1 cellular context compared by ENCODE assay signal in the genomic region with DNA sequence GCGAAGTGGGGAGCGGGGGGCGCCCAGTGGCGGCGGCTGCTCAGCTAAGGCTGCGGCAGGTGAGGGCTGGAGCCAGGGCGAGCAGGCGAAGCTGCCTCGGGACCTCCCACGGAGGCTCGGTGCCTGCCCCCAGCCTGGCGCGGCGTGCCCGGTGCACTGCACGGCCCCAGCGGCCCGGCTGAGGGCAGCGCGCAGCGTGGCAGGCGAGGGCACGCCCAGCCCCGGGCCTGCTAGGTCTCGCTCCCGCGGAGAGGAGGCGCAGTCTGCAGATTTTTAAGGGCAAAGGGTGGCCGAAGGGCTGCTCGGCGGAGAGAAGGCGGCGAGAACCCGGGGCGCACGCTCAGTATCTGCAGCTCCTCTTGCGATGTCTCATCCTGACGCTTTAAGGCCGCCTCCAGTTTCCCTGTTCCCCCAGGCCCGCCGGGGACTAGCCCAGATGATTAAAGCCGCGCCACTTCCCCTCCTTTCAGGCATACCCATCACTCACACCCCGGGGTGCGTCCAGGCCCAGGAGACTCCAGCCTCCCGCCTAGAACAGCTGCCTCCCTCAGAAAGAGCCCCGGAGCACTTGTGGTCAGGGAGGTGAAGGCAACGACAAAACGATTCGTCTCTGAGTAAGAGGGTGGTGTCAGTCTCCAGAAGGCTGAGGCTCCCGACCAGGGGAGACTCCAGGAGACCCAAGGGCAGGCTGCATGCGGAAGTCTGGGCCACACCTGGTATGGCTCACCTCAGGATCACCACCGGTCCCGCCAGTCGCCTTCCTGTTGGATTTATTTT.
TF ChIP-seq lines count a peak whose summit lies in the region.

A gene with protein sequence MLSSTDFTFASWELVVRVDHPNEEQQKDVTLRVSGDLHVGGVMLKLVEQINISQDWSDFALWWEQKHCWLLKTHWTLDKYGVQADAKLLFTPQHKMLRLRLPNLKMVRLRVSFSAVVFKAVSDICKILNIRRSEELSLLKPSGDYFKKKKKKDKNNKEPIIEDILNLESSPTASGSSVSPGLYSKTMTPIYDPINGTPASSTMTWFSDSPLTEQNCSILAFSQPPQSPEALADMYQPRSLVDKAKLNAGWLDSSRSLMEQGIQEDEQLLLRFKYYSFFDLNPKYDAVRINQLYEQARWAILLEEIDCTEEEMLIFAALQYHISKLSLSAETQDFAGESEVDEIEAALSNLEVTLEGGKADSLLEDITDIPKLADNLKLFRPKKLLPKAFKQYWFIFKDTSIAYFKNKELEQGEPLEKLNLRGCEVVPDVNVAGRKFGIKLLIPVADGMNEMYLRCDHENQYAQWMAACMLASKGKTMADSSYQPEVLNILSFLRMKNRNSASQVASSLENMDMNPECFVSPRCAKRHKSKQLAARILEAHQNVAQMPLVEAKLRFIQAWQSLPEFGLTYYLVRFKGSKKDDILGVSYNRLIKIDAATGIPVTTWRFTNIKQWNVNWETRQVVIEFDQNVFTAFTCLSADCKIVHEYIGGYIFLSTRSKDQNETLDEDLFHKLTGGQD (minus strand): TSS at position 158 of the 777 bp plus-strand sequence. CDS start 3,476 bp downstream, outside the sequence.

TF ChIP-seq in HepG2, 621 proteins besides CTCF, POLR2A, EP300 and RAD21 (continued from another document and continues in another):
- TF ChIP-seq, protein P1, sequence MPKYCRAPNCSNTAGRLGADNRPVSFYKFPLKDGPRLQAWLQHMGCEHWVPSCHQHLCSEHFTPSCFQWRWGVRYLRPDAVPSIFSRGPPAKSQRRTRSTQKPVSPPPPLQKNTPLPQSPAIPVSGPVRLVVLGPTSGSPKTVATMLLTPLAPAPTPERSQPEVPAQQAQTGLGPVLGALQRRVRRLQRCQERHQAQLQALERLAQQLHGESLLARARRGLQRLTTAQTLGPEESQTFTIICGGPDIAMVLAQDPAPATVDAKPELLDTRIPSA (CRISPR knock-in tag; IDR thresholded peaks at IDR 0.05; ENCODE audit: borderline replicate concordance) = peak; percentile 97
- TF ChIP-seq, protein P2, sequence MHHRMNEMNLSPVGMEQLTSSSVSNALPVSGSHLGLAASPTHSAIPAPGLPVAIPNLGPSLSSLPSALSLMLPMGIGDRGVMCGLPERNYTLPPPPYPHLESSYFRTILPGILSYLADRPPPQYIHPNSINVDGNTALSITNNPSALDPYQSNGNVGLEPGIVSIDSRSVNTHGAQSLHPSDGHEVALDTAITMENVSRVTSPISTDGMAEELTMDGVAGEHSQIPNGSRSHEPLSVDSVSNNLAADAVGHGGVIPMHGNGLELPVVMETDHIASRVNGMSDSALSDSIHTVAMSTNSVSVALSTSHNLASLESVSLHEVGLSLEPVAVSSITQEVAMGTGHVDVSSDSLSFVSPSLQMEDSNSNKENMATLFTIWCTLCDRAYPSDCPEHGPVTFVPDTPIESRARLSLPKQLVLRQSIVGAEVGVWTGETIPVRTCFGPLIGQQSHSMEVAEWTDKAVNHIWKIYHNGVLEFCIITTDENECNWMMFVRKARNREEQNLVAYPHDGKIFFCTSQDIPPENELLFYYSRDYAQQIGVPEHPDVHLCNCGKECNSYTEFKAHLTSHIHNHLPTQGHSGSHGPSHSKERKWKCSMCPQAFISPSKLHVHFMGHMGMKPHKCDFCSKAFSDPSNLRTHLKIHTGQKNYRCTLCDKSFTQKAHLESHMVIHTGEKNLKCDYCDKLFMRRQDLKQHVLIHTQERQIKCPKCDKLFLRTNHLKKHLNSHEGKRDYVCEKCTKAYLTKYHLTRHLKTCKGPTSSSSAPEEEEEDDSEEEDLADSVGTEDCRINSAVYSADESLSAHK (CRISPR knock-in tag; IDR thresholded peaks at IDR 0.05; ENCODE audit: borderline replicate concordance) = no peak
- TF ChIP-seq WIZ (CRISPR knock-in tag; IDR thresholded peaks at IDR 0.05) (peak; percentile 38; the same call in 1 of the 2 replicates), ZNF572 (CRISPR knock-in tag; IDR thresholded peaks at IDR 0.05) (no peak), RAD51 (IDR thresholded peaks at IDR 0.05; ENCODE audit: borderline replicate concordance) (no peak), ZNF788 (CRISPR knock-in tag; IDR thresholded peaks at IDR 0.05; ENCODE audit: borderline replicate concordance) (no peak), ZNF781 (CRISPR knock-in tag; IDR thresholded peaks at IDR 0.05; ENCODE audit: borderline replicate concordance, not compliant biosample characterization) (peak; percentile 76), MATR3 (CRISPR knock-in tag; IDR thresholded peaks at IDR 0.05) (no peak), SP5 (CRISPR knock-in tag; IDR thresholded peaks at IDR 0.05; ENCODE audit: borderline replicate concordance, low read depth) (no peak), ZNF441 (CRISPR knock-in tag; IDR thresholded peaks at IDR 0.05; ENCODE audit: borderline replicate concordance) (peak; percentile 86), MTA1 (CRISPR knock-in tag; IDR thresholded peaks at IDR 0.05; ENCODE audit: borderline replicate concordance) (peak; percentile 97), ZNF644 (CRISPR knock-in tag; IDR thresholded peaks at IDR 0.05; ENCODE audit: low read depth) (0 out of 2 replicates have a peak, but pooled peaks have one; percentile 51), ZNF879 (CRISPR knock-in tag; IDR thresholded peaks at IDR 0.05) (peak; percentile 64; the same call in 1 of the 2 replicates), KMT2A (CRISPR knock-in tag; IDR thresholded peaks at IDR 0.05) (0 out of 2 replicates have a peak, but pooled peaks have one; percentile 84), POGZ (CRISPR knock-in tag; IDR thresholded peaks at IDR 0.05) (peak; percentile 11; the same call in 1 of the 2 replicates), TSC22D2 (CRISPR knock-in tag; IDR thresholded peaks at IDR 0.05; ENCODE audit: borderline replicate concordance) (no peak), ZNF746 (CRISPR knock-in tag; IDR thresholded peaks at IDR 0.05) (peak; percentile 43), ZBTB3 (CRISPR knock-in tag; IDR thresholded peaks at IDR 0.05; ENCODE audit: borderline replicate concordance, low read depth) (peak; percentile 93), ZNF557 (CRISPR knock-in tag; IDR thresholded peaks at IDR 0.05) (no peak; the same call in 1 of the 2 replicates), ZNF232 (CRISPR knock-in tag; IDR thresholded peaks at IDR 0.05; ENCODE audit: borderline replicate concordance) (peak; percentile 96), HOXA5 (CRISPR knock-in tag; IDR thresholded peaks at IDR 0.05) (peak; percentile 81), ZKSCAN5 (CRISPR knock-in tag; IDR thresholded peaks at IDR 0.05) (no peak), SP4 (CRISPR knock-in tag; IDR thresholded peaks at IDR 0.05) (peak; percentile 44; the same call in 1 of the 2 replicates), KDM2A (CRISPR knock-in tag; IDR thresholded peaks at IDR 0.05; ENCODE audit: borderline replicate concordance, low read depth) (peak; percentile 81), PLRG1 (conservative IDR thresholded peaks at IDR 0.05) (no peak), DNMT3B (CRISPR knock-in tag; conservative IDR thresholded peaks at IDR 0.05) (0 out of 2 replicates have a peak, but pooled peaks have one; percentile 88), BCL6 (CRISPR knock-in tag; IDR thresholded peaks at IDR 0.05) (no peak), ZNF331 (CRISPR knock-in tag; IDR thresholded peaks at IDR 0.05) (no peak)
- TF ChIP-seq, protein P3, sequence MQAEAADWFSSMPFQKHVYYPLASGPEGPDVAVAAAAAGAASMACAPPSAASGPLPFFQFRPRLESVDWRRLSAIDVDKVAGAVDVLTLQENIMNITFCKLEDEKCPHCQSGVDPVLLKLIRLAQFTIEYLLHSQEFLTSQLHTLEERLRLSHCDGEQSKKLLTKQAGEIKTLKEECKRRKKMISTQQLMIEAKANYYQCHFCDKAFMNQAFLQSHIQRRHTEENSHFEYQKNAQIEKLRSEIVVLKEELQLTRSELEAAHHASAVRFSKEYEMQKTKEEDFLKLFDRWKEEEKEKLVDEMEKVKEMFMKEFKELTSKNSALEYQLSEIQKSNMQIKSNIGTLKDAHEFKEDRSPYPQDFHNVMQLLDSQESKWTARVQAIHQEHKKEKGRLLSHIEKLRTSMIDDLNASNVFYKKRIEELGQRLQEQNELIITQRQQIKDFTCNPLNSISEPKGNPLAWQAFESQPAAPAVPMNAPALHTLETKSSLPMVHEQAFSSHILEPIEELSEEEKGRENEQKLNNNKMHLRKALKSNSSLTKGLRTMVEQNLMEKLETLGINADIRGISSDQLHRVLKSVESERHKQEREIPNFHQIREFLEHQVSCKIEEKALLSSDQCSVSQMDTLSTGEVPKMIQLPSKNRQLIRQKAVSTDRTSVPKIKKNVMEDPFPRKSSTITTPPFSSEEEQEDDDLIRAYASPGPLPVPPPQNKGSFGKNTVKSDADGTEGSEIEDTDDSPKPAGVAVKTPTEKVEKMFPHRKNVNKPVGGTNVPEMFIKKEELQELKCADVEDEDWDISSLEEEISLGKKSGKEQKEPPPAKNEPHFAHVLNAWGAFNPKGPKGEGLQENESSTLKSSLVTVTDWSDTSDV (CRISPR knock-in tag; IDR thresholded peaks at IDR 0.05) = peak; percentile 88
- TF ChIP-seq, protein P4, sequence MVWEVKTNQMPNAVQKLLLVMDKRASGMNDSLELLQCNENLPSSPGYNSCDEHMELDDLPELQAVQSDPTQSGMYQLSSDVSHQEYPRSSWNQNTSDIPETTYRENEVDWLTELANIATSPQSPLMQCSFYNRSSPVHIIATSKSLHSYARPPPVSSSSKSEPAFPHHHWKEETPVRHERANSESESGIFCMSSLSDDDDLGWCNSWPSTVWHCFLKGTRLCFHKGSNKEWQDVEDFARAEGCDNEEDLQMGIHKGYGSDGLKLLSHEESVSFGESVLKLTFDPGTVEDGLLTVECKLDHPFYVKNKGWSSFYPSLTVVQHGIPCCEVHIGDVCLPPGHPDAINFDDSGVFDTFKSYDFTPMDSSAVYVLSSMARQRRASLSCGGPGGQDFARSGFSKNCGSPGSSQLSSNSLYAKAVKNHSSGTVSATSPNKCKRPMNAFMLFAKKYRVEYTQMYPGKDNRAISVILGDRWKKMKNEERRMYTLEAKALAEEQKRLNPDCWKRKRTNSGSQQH (CRISPR knock-in tag; IDR thresholded peaks at IDR 0.05; ENCODE audit: low read depth) = peak; percentile 44; the same call in 1 of the 2 replicates
- TF ChIP-seq, protein P5, sequence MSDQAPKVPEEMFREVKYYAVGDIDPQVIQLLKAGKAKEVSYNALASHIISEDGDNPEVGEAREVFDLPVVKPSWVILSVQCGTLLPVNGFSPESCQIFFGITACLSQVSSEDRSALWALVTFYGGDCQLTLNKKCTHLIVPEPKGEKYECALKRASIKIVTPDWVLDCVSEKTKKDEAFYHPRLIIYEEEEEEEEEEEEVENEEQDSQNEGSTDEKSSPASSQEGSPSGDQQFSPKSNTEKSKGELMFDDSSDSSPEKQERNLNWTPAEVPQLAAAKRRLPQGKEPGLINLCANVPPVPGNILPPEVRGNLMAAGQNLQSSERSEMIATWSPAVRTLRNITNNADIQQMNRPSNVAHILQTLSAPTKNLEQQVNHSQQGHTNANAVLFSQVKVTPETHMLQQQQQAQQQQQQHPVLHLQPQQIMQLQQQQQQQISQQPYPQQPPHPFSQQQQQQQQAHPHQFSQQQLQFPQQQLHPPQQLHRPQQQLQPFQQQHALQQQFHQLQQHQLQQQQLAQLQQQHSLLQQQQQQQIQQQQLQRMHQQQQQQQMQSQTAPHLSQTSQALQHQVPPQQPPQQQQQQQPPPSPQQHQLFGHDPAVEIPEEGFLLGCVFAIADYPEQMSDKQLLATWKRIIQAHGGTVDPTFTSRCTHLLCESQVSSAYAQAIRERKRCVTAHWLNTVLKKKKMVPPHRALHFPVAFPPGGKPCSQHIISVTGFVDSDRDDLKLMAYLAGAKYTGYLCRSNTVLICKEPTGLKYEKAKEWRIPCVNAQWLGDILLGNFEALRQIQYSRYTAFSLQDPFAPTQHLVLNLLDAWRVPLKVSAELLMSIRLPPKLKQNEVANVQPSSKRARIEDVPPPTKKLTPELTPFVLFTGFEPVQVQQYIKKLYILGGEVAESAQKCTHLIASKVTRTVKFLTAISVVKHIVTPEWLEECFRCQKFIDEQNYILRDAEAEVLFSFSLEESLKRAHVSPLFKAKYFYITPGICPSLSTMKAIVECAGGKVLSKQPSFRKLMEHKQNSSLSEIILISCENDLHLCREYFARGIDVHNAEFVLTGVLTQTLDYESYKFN (CRISPR knock-in tag; conservative IDR thresholded peaks at IDR 0.05) = peak; percentile 30
- TF ChIP-seq, protein P6, sequence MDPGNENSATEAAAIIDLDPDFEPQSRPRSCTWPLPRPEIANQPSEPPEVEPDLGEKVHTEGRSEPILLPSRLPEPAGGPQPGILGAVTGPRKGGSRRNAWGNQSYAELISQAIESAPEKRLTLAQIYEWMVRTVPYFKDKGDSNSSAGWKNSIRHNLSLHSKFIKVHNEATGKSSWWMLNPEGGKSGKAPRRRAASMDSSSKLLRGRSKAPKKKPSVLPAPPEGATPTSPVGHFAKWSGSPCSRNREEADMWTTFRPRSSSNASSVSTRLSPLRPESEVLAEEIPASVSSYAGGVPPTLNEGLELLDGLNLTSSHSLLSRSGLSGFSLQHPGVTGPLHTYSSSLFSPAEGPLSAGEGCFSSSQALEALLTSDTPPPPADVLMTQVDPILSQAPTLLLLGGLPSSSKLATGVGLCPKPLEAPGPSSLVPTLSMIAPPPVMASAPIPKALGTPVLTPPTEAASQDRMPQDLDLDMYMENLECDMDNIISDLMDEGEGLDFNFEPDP (CRISPR knock-in tag; conservative IDR thresholded peaks at IDR 0.05) = 0 out of 2 replicates have a peak, but pooled peaks have one; percentile 9
- TF ChIP-seq, protein P7, sequence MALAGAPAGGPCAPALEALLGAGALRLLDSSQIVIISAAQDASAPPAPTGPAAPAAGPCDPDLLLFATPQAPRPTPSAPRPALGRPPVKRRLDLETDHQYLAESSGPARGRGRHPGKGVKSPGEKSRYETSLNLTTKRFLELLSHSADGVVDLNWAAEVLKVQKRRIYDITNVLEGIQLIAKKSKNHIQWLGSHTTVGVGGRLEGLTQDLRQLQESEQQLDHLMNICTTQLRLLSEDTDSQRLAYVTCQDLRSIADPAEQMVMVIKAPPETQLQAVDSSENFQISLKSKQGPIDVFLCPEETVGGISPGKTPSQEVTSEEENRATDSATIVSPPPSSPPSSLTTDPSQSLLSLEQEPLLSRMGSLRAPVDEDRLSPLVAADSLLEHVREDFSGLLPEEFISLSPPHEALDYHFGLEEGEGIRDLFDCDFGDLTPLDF (CRISPR knock-in tag; IDR thresholded peaks at IDR 0.05) = peak; percentile 58
- TF ChIP-seq, protein P8, sequence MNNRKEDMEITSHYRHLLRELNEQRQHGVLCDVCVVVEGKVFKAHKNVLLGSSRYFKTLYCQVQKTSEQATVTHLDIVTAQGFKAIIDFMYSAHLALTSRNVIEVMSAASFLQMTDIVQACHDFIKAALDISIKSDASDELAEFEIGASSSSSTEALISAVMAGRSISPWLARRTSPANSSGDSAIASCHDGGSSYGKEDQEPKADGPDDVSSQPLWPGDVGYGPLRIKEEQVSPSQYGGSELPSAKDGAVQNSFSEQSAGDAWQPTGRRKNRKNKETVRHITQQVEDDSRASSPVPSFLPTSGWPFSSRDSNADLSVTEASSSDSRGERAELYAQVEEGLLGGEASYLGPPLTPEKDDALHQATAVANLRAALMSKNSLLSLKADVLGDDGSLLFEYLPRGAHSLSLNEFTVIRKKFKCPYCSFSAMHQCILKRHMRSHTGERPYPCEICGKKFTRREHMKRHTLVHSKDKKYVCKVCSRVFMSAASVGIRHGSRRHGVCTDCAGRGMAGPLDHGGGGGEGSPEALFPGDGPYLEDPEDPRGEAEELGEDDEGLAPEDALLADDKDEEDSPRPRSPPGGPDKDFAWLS (CRISPR knock-in tag; IDR thresholded peaks at IDR 0.05; ENCODE audit: borderline replicate concordance) = no peak; the same call in 1 of the 2 replicates
